9 cellular contexts compared by ENCODE assay signal in the genomic region with DNA sequence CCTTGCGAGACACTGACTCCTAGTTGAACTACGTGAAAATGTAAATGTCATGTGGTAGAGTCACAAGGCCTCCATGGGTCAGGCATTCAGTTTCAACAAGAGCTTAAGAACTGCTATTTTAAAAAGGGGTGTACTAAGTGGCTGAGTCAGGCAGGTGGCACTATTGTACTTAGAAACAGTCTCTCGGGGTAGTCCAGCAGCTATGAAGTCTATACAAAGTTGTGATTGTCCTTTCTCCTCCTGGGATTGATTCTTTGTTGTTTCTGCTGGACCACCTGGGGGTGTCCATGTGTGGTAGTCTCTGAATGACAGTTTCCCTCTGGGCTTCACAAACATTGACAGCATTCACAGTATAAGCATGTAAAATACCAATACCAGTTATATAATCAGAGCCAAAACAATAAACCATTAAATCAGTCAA. TPM values are rescaled to one million over a fixed set of nuclear protein-coding genes. Genes with fewer than 3 reads are reported as not detected.
DNase-seq lines count a peak whose midpoint lies in the region; ATAC-seq, FAIRE-seq and TF ChIP-seq lines count a peak whose summit lies in the region.
"Had no signal": no experiment of that assay in that cellular context is flagged by ENCODE, and none has a peak within 500 bp of the region (broad histone marks: within the 10 kb centered on the region; RNA-seq: fewer than 3 reads in every experiment).

No MANE protein-coding gene starts in this region.

- H3K4me1 Mint-ChIP-seq in endothelial cell (ENCODE audit: unreplicated experiment): peaks cover 6% of the 10 kb centered on the region
- H3K4me1 Mint-ChIP-seq in CD4-positive, alpha-beta T cell (ENCODE audit: low read depth): no peaks in the 10 kb centered on the region
- H3K4me1 Mint-ChIP-seq: CD4-positive, CD25-positive, alpha-beta regulatory T cell had no signal

- peak; percentile 93 for FAIRE-seq in H54 (lab: Jason Lieb, UNC)

- no peak for ATAC-seq in CD4-positive, alpha-beta T cell (ENCODE audit: poor library complexity)

- POLR2A ChIA-PET in CD4-positive, alpha-beta T cell (lab: Charles Lee): interaction anchor here (0.7 kb wide), 1 partner anchor 22 kb away, joined by 4 read pairs; no protein-coding TSS in a partner anchor

- DNase-seq in NOMO-1 (lab: John Stamatoyannopoulos, UW; ENCODE audit: unreplicated experiment in 2 of 2) (peak; percentile 8 to 54), NOMO-1 treated with dmso at 0.1 percent for 144 hours (lab: John Stamatoyannopoulos, UW; ENCODE audit: unreplicated experiment) (no peak), H54 (ENCODE audit: insufficient read length, low spot score) (peak; percentile 38), KG1 (lab: John Stamatoyannopoulos, UW) (peak; percentile 18), RPMI8226 (peak; percentile 45), endothelial cell (ENCODE audit: low spot score) (peak; percentile 55), mucosa of gallbladder (ENCODE audit: low spot score) (peak; percentile 23)
- DNase-seq in CD4-positive, alpha-beta T cell: no peak

- H3K9me3 ChIP-seq in CD4-positive, alpha-beta T cell (ENCODE audit: control insufficient read depth, low read length): peaks cover 11% of the 10 kb centered on the region

- TF ChIP-seq POLR2A in H54 (IDR thresholded peaks at IDR 0.05; ENCODE audit: low read depth, low read length): no peak

- intact Hi-C loops in CD4-positive, alpha-beta T cell (cut with DNase I, micrococcal nuclease): no loop called here

- peak; percentile 62 for TF ChIP-seq CTCF in endothelial cell (IDR thresholded peaks at IDR 0.05; ENCODE audit: unreplicated experiment)
- no peak for TF ChIP-seq CTCF in CD4-positive, alpha-beta T cell (IDR thresholded peaks at IDR 0.05)

- CTCF ChIA-PET in CD4-positive, alpha-beta T cell (lab: Charles Lee): no interaction called here

- peaks cover 14% of the 10 kb centered on the region for H3K36me3 Mint-ChIP-seq in endothelial cell (ENCODE audit: low read depth, unreplicated experiment)
- no peaks in the 10 kb centered on the region for H3K36me3 Mint-ChIP-seq in CD4-positive, alpha-beta T cell (ENCODE audit: low read depth)
- H3K36me3 Mint-ChIP-seq: CD4-positive, CD25-positive, alpha-beta regulatory T cell had no signal

- no peaks in the 10 kb centered on the region for H3K9me3 Mint-ChIP-seq in endothelial cell (ENCODE audit: unreplicated experiment)
- H3K9me3 Mint-ChIP-seq in CD4-positive, alpha-beta T cell: peaks cover 5% of the 10 kb centered on the region

- H3K4me3 Mint-ChIP-seq in endothelial cell (ENCODE audit: unreplicated experiment): no peak overlapping the region
- no peak overlapping the region for H3K4me3 Mint-ChIP-seq in CD4-positive, alpha-beta T cell
- H3K4me3 Mint-ChIP-seq: CD4-positive, CD25-positive, alpha-beta regulatory T cell had no signal

- H3K27me3 ChIP-seq in CD4-positive, alpha-beta T cell (ENCODE audit: control insufficient read depth, insufficient read depth, low read length): no peaks in the 10 kb centered on the region

- no peak overlapping the region for H3K27ac ChIP-seq in CD4-positive, alpha-beta T cell (ENCODE audit: low read depth, low read length)

- no peaks in the 10 kb centered on the region for H3K27me3 Mint-ChIP-seq in endothelial cell (ENCODE audit: unreplicated experiment)
- no peaks in the 10 kb centered on the region for H3K27me3 Mint-ChIP-seq in CD4-positive, alpha-beta T cell
- H3K27me3 Mint-ChIP-seq: CD4-positive, CD25-positive, alpha-beta regulatory T cell had no signal

- no peak overlapping the region for H3K27ac Mint-ChIP-seq in endothelial cell (ENCODE audit: unreplicated experiment)
- no peak overlapping the region for H3K27ac Mint-ChIP-seq in CD4-positive, alpha-beta T cell
- H3K27ac Mint-ChIP-seq: CD4-positive, CD25-positive, alpha-beta regulatory T cell had no signal

RNA-seq across cellular contexts. Expression of a gene that starts 33.0 kb away (rescaled TPM):
- total RNA-seq in endothelial cell (ENCODE audit: unreplicated experiment): 23.7 TPM
- 20.2 TPM for total RNA-seq in mucosa of gallbladder
- total RNA-seq in CD4-positive, alpha-beta T cell: under 1 TPM in 1 of 2 experiments, not detected in 1; 0.38 TPM

Comparison
In these comparisons a context has a peak if more than half of its experiments do, and no peak if none do; other contexts are left out.
1. DNase-seq: peak in NOMO-1 (2 of 2), H54 (single experiment), KG1 (single experiment), RPMI8226 (single experiment), endothelial cell (single experiment) and mucosa of gallbladder (single experiment); none in NOMO-1 treated with dmso at 0.1 percent for 144 hours (single experiment) and CD4-positive, alpha-beta T cell (0 of 10).
2. RNA of a gene that starts 33.0 kb away (total RNA-seq): 23.7 TPM in endothelial cell (single experiment) and 20.2 TPM in mucosa of gallbladder (single experiment); 0.38 TPM in CD4-positive, alpha-beta T cell; every median in the first group is over 10 times any median in the second.